1 cellular context compared by ENCODE assay signal in the genomic region with DNA sequence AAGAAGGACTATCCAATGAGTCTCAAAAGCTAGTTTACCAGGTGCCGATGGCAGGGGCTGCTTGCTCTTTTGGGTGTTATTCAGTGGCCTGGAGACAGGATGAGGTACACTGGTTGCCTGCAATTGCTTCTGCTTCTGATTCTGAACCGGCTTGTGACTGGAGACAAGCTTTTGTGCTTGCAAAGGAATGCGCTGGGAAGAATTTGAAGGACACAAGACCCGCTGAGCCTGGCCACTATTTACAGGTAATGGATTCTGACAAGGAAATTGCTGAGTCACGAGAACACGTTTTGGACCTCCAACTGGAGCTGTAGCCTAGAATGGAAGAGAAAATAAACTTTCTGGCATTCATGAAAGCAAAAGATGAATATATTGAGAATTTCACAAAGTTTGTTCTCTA.
TF ChIP-seq lines count a peak whose summit lies in the region.

No MANE protein-coding gene starts in this region.

TF ChIP-seq in WTC11, 78 proteins besides CTCF, POLR2A, EP300 and RAD21 (continued from another document):
- TF ChIP-seq, protein P1, sequence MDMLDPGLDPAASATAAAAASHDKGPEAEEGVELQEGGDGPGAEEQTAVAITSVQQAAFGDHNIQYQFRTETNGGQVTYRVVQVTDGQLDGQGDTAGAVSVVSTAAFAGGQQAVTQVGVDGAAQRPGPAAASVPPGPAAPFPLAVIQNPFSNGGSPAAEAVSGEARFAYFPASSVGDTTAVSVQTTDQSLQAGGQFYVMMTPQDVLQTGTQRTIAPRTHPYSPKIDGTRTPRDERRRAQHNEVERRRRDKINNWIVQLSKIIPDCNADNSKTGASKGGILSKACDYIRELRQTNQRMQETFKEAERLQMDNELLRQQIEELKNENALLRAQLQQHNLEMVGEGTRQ (CRISPR knock-in tag; IDR thresholded peaks at IDR 0.05) = no peak
- TF ChIP-seq, protein P2, sequence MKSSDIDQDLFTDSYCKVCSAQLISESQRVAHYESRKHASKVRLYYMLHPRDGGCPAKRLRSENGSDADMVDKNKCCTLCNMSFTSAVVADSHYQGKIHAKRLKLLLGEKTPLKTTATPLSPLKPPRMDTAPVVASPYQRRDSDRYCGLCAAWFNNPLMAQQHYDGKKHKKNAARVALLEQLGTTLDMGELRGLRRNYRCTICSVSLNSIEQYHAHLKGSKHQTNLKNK (CRISPR knock-in tag; IDR thresholded peaks at IDR 0.05) = no peak
- TF ChIP-seq SMAD3 (CRISPR knock-in tag; IDR thresholded peaks at IDR 0.05; ENCODE audit: borderline replicate concordance) (no peak), ESRRA (CRISPR knock-in tag; IDR thresholded peaks at IDR 0.05; ENCODE audit: borderline replicate concordance) (no peak), TP53 (CRISPR knock-in tag; IDR thresholded peaks at IDR 0.05) (no peak)
- TF ChIP-seq, protein P3, sequence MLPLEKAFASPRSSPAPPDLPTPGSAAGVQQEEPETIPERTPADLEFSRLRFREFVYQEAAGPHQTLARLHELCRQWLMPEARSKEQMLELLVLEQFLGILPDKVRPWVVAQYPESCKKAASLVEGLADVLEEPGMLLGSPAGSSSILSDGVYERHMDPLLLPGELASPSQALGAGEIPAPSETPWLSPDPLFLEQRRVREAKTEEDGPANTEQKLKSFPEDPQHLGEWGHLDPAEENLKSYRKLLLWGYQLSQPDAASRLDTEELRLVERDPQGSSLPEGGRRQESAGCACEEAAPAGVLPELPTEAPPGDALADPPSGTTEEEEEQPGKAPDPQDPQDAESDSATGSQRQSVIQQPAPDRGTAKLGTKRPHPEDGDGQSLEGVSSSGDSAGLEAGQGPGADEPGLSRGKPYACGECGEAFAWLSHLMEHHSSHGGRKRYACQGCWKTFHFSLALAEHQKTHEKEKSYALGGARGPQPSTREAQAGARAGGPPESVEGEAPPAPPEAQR (CRISPR knock-in tag; IDR thresholded peaks at IDR 0.05) = no peak
